ENCODE assay signal across 22 cellular contexts in genomic region chrX:477441-478012, GRCh38.
"Had no signal": no experiment of that assay in that cellular context is flagged by ENCODE, and none has a peak within 500 bp of the region (broad histone marks: within the 10 kb centered on the region; RNA-seq: fewer than 3 reads in every experiment).

No MANE protein-coding gene starts in this region.

- H3K36me3 Mint-ChIP-seq: stimulated activated effector memory CD8-positive, alpha-beta T cell treated with anti-CD3 and anti-CD28 coated beads, Interleukin-12 subunit alpha, Interleukin-12 subunit beta, amount 100 ng/mL, for 72 hours had no signal

- DNase-seq: cortex of kidney; effector memory CD8-positive, alpha-beta T cell; foreskin fibroblast; gastrocnemius medialis; left ventricle myocardium superior; lower lobe of right lung; occipital lobe; pancreas; right lobe of liver; stimulated activated CD4-positive, alpha-beta T cell treated with anti-CD3 and anti-CD28 coated beads, Interleukin-2, amount 100 ng/mL, for 24 hours; stimulated activated CD4-positive, alpha-beta T cell treated with anti-CD3 and anti-CD28 coated beads, Interleukin-4, amount 100 ng/mL, for 24 hours; stimulated activated naive CD8-positive, alpha-beta T cell treated with anti-CD3 and anti-CD28 coated beads, Interleukin-15, Interleukin-2, amounts not matched to agents 100 U/mL and 50 U/mL, for 24 hours; upper lobe of right lung; uterus had no signal

- H3K4me1 Mint-ChIP-seq: stimulated activated effector memory CD8-positive, alpha-beta T cell treated with anti-CD3 and anti-CD28 coated beads, Interleukin-12 subunit alpha, Interleukin-12 subunit beta, amount 100 ng/mL, for 72 hours had no signal

- FAIRE-seq: keratinocyte, pancreas had no signal

- H3K4me2 ChIP-seq: smooth muscle cell had no signal

- H3K4me3 Mint-ChIP-seq: effector memory CD8-positive, alpha-beta T cell; natural killer cell treated with Interleukin-12 subunit alpha and Interleukin-12 subunit beta and Interleukin-15 and Interleukin-18, amount 100 ng/mL, for 72 hours; stimulated activated effector memory CD8-positive, alpha-beta T cell treated with anti-CD3 and anti-CD28 coated beads, Interleukin-12 subunit alpha, Interleukin-12 subunit beta, amount 100 ng/mL, for 72 hours had no signal

- H3K4me3 ChIP-seq: gastrocnemius medialis, lower lobe of right lung, pancreas, right lobe of liver, smooth muscle cell, thoracic aorta, tibial nerve, upper lobe of right lung, uterus had no signal

- H3K36me3 ChIP-seq: gastrocnemius medialis, lower lobe of right lung, pancreas, right lobe of liver, thoracic aorta, tibial nerve, upper lobe of right lung, uterus had no signal

- H3K27ac ChIP-seq: epithelial cell of prostate, gastrocnemius medialis, lower lobe of right lung, pancreas, right lobe of liver, thoracic aorta, tibial nerve, upper lobe of right lung, uterus had no signal

- H3K4me1 ChIP-seq: gastrocnemius medialis, lower lobe of right lung, pancreas, right lobe of liver, tibial nerve, upper lobe of right lung, uterus had no signal

- H3K27me3 ChIP-seq: gastrocnemius medialis, right lobe of liver, tibial nerve, upper lobe of right lung, uterus had no signal

- H3K9me3 ChIP-seq: gastrocnemius medialis, lower lobe of right lung, pancreas, right lobe of liver, thoracic aorta, upper lobe of right lung, uterus had no signal

- ATAC-seq: effector memory CD8-positive, alpha-beta T cell; esophagus mucosa; gastrocnemius medialis; left ventricle myocardium superior; lower lobe of right lung; natural killer cell treated with Interleukin-12 subunit alpha and Interleukin-12 subunit beta and Interleukin-15 and Interleukin-18, amount 100 ng/mL, for 72 hours; pancreas; right lobe of liver; stimulated activated effector memory CD8-positive, alpha-beta T cell treated with anti-CD3 and anti-CD28 coated beads, Interleukin-12 subunit alpha, Interleukin-12 subunit beta, amount 100 ng/mL, for 72 hours; stimulated activated naive CD8-positive, alpha-beta T cell treated with anti-CD3 and anti-CD28 coated beads, Interleukin-15, Interleukin-2, amounts not matched to agents 100 U/mL and 50 U/mL, for 24 hours; upper lobe of right lung had no signal

- H3K27ac Mint-ChIP-seq: effector memory CD8-positive, alpha-beta T cell; natural killer cell treated with Interleukin-12 subunit alpha and Interleukin-12 subunit beta and Interleukin-15 and Interleukin-18, amount 100 ng/mL, for 72 hours; stimulated activated effector memory CD8-positive, alpha-beta T cell treated with anti-CD3 and anti-CD28 coated beads, Interleukin-12 subunit alpha, Interleukin-12 subunit beta, amount 100 ng/mL, for 72 hours had no signal
